8 cellular contexts compared by ENCODE assay signal in genomic region chr5:136212252-136212721, GRCh38. TPM values are rescaled to one million over a fixed set of nuclear protein-coding genes. Genes with fewer than 3 reads are reported as not detected.
A peak's percentile ranks its signal among the peaks of the same experiment; 100 is the strongest.
DNase-seq lines count a peak whose midpoint lies in the region; ATAC-seq and TF ChIP-seq lines count a peak whose summit lies in the region.

No MANE protein-coding gene starts in this region.

- TF ChIP-seq CTCF in GM12864 (IDR thresholded peaks at IDR 0.05; ENCODE audit: low read depth, low read length, missing control alignments) (peak; percentile 97), MCF 10A (IDR thresholded peaks at IDR 0.05; ENCODE audit: unreplicated experiment) (peak; percentile 96)

- H3K4me1 Mint-ChIP-seq in MCF 10A (ENCODE audit: insufficient read depth, unreplicated experiment), result peaks cover 5% of the 10 kb centered on the region

- peaks cover 13% of the 10 kb centered on the region for H3K27me3 Mint-ChIP-seq in MCF 10A (ENCODE audit: insufficient read depth, unreplicated experiment)

- CTCF ChIA-PET in MCF 10A (lab: Yijun Ruan, JAX), result interaction anchor here (0.6 to 5.9 kb wide), 86 partner anchors 11 to 1824 kb away, joined by 3 to 78 read pairs (median 4); partner anchors contain the start of genes IL9, SLC25A48 and SMIM32

- POLR2A ChIA-PET in MCF 10A (lab: Yijun Ruan, JAX), result interaction anchor here (0.5 to 1.4 kb wide), 5 partner anchors 34 to 326 kb away, joined by 3 to 5 read pairs (median 3); no protein-coding TSS in a partner anchor

- H3K4me3 Mint-ChIP-seq in MCF 10A (ENCODE audit: unreplicated experiment), result no peak overlapping the region

- no peaks in the 10 kb centered on the region for H3K36me3 Mint-ChIP-seq in MCF 10A (ENCODE audit: insufficient read depth, unreplicated experiment)

- H3K4me3 ChIP-seq in GM12864 (ENCODE audit: low read depth, low read length), result no peak overlapping the region

- DNase-seq in 8988T (peak; percentile 51), GM12864 (ENCODE audit: low read depth) (peak; percentile 18), HT-29 (ENCODE audit: low spot score) (peak; percentile 79), T follicular helper cell (ENCODE audit: low read depth) (peak; percentile 7), MCF 10A (ENCODE audit: unreplicated experiment) (peak; percentile 73), kidney glomerular epithelial cell (lab: John Stamatoyannopoulos, UW) (peak; percentile 37)
- peak in 2 of 3 donors; percentile 16 to 32 for DNase-seq in stimulated activated CD4-positive, alpha-beta T cell treated with anti-CD3 and anti-CD28 coated beads, TNF-alpha, amount 100 ng/mL, for 48 hours (ENCODE audit: low read depth in 3 of 3)

- no peak for ATAC-seq in HG02870 (IDR thresholded peaks at IDR 0.05; ENCODE audit: unreplicated experiment)

- no peak overlapping the region for H3K27ac Mint-ChIP-seq in MCF 10A (ENCODE audit: low read depth, unreplicated experiment)

- intact Hi-C loops in MCF 10A (cut with micrococcal nuclease), result loop anchor here (1.0 kb wide), 3 partner anchors 130 to 651 kb away; no protein-coding TSS in a partner anchor

- no TSS peak for BruUV-seq in MCF 10A (replicated peaks; lab: Mats Ljungman, UMichigan)

- no peaks in the 10 kb centered on the region for H3K9me3 Mint-ChIP-seq in MCF 10A (ENCODE audit: unreplicated experiment)

RNA-seq across cellular contexts. Expression of gene SMIM32, which starts 19.3 kb away (rescaled TPM):
- not detected in 2 replicates for total RNA-seq in HT-29 (2014; rRNA removed; shearing (Covaris generic))
- total RNA-seq in MCF 10A (2022), result not detected in 2 replicates

Comparison
In these comparisons a context has a peak if more than half of its experiments do, and no peak if none do; other contexts are left out.
1. DNase-seq: peak in every context shown above with its lines; median percentile 79 in HT-29; 73 in MCF 10A; 51 in 8988T; 37 in kidney glomerular epithelial cell; 24 in stimulated activated CD4-positive, alpha-beta T cell treated with anti-CD3 and anti-CD28 coated beads, TNF-alpha, amount 100 ng/mL, for 48 hours; 18 in GM12864; 7 in T follicular helper cell.